In genomic region chr2:201219328-201220096, GRCh38 we compare ENCODE assay signal across 11 cellular contexts. TPM values are rescaled to one million over a fixed set of nuclear protein-coding genes. Genes with fewer than 3 reads are reported as not detected.
DNase-seq lines count a peak whose midpoint lies in the region; ATAC-seq and TF ChIP-seq lines count a peak whose summit lies in the region.
"Had no signal": no experiment of that assay in that cellular context is flagged by ENCODE, and none has a peak within 500 bp of the region (broad histone marks: within the 10 kb centered on the region; RNA-seq: fewer than 3 reads in every experiment).

No MANE protein-coding gene starts in this region.

- H3K27ac ChIP-seq in BLaER1, result no peak overlapping the region
- H3K27ac ChIP-seq in mucosa of rectum (ENCODE audit: low read depth in 2 of 2, low read length in 2 of 2), result peak overlapping the region; percentile 84 to 86

- no peaks in the 10 kb centered on the region for H4K20me1 ChIP-seq in BLaER1

- no peak for ATAC-seq in GM18520 (IDR thresholded peaks at IDR 0.05; ENCODE audit: unreplicated experiment)

- in situ Hi-C loops in GM13976 (cut with MboI; ENCODE audit: low sequenced_read_pairs, unreplicated experiment), result no loop called here

- H3K9me3 Mint-ChIP-seq in activated naive CD8-positive, alpha-beta T cell treated with anti-CD3 and anti-CD28 coated beads for 36 hours, result no peaks in the 10 kb centered on the region

- peak overlapping the region; percentile 59 for H3K27ac Mint-ChIP-seq in activated naive CD8-positive, alpha-beta T cell treated with anti-CD3 and anti-CD28 coated beads for 36 hours

- TF ChIP-seq CTCF in GM13976 (IDR thresholded peaks at IDR 0.05; ENCODE audit: borderline replicate concordance, control extremely low read depth, extremely low read depth, insufficient read depth, missing control alignments), result no peak

- H3K9ac ChIP-seq in BLaER1, result peak overlapping the region; percentile 22; the same call in 1 of the 2 replicates
- H3K9ac ChIP-seq in mucosa of rectum (ENCODE audit: low read depth in 1 of 2, low read length in 2 of 2), result peak overlapping the region; percentile 48 to 60

- no peak overlapping the region for H3K4me2 ChIP-seq in BLaER1

- H3K27me3 ChIP-seq in BLaER1, result no peaks in the 10 kb centered on the region
- no peaks in the 10 kb centered on the region for H3K27me3 ChIP-seq in mucosa of rectum (ENCODE audit: control insufficient read depth in 2 of 2, insufficient read depth in 2 of 2, low read length in 2 of 2)

- H3K4me1 ChIP-seq in BLaER1, result peaks cover 13% of the 10 kb centered on the region
- H3K4me1 ChIP-seq in mucosa of rectum (ENCODE audit: control insufficient read depth in 2 of 2, insufficient read depth in 2 of 2, low read length in 2 of 2), result peaks cover 25 to 38% of the 10 kb centered on the region in 2 donors

- peaks cover 57% of the 10 kb centered on the region for H3K4me1 Mint-ChIP-seq in activated naive CD8-positive, alpha-beta T cell treated with anti-CD3 and anti-CD28 coated beads for 36 hours

- H3K27me3 Mint-ChIP-seq in activated naive CD8-positive, alpha-beta T cell treated with anti-CD3 and anti-CD28 coated beads for 36 hours, result no peaks in the 10 kb centered on the region

- H3K4me3 ChIP-seq in BLaER1, result no peak overlapping the region
- H3K4me3 ChIP-seq in mucosa of rectum (ENCODE audit: low read length in 2 of 2), result no peak overlapping the region

- peaks cover 33% of the 10 kb centered on the region for H3K36me3 Mint-ChIP-seq in activated naive CD8-positive, alpha-beta T cell treated with anti-CD3 and anti-CD28 coated beads for 36 hours

- peak; percentile 19 for DNase-seq in HT-29 (ENCODE audit: low spot score)
- no peak for DNase-seq in activated naive CD8-positive, alpha-beta T cell treated with anti-CD3 and anti-CD28 coated beads for 36 hours
- no peak for DNase-seq in middle frontal gyrus (ENCODE audit: extremely low spot score, low spot score)
- no peak for DNase-seq in NOMO-1 treated with DMSO at 0.1 percent for 48 hours (lab: John Stamatoyannopoulos, UW; ENCODE audit: unreplicated experiment)
- DNase-seq in GM13976 (ENCODE audit: low spot score), result no peak
- DNase-seq: islet precursor cell, NCI-H1048, NCI-H774 had no signal

- H3K36me3 ChIP-seq in BLaER1 (peaks cover 33% of the 10 kb centered on the region), mucosa of rectum (ENCODE audit: control insufficient read depth in 2 of 2, insufficient read depth in 2 of 2, low read length in 2 of 2) (peaks cover 5 to 11% of the 10 kb centered on the region in 2 donors)

- H3K9me3 ChIP-seq in BLaER1, result no peaks in the 10 kb centered on the region
- no peaks in the 10 kb centered on the region for H3K9me3 ChIP-seq in mucosa of rectum (ENCODE audit: control insufficient read depth in 2 of 2, low read length in 2 of 2)

- H3K4me3 Mint-ChIP-seq in activated naive CD8-positive, alpha-beta T cell treated with anti-CD3 and anti-CD28 coated beads for 36 hours, result no peak overlapping the region

RNA-seq across cellular contexts. Expression of gene CASP10, which starts 36.6 kb away (rescaled TPM):
- 2.5 and 6.3 TPM in 2 replicates for total RNA-seq in HT-29 (2014; rRNA removed; shearing (Covaris generic))
- total RNA-seq in activated naive CD8-positive, alpha-beta T cell treated with anti-CD3 and anti-CD28 coated beads for 36 hours, result 10 to 100 TPM; 25.5 to 26.5 TPM

RNA-seq across cellular contexts. Expression of gene CASP8, which starts 40.8 kb away (rescaled TPM):
- 19.4 and 20.1 TPM in 2 replicates for total RNA-seq in HT-29 (2014; rRNA removed; shearing (Covaris generic))
- total RNA-seq in activated naive CD8-positive, alpha-beta T cell treated with anti-CD3 and anti-CD28 coated beads for 36 hours, result 10 to 100 TPM; 36.2 to 37.9 TPM
